In genomic region chr1:1122981-1123480, GRCh38 we compare ENCODE assay signal across 13 cellular contexts. TPM values are rescaled to one million over a fixed set of nuclear protein-coding genes. Genes with fewer than 3 reads are reported as not detected.
A peak's percentile ranks its signal among the peaks of the same experiment; 100 is the strongest.
DNase-seq lines count a peak whose midpoint lies in the region; ATAC-seq and TF ChIP-seq lines count a peak whose summit lies in the region.
"Had no signal": no experiment of that assay in that cellular context is flagged by ENCODE, and none has a peak within 500 bp of the region (broad histone marks: within the 10 kb centered on the region; RNA-seq: fewer than 3 reads in every experiment).

No MANE protein-coding gene starts in this region.

- DNase-seq in DMS53 (lab: John Stamatoyannopoulos, UW), result peak; percentile 44
- no peak for DNase-seq in DMS53 treated with DMSO at 0.1 percent for 48 hours (lab: John Stamatoyannopoulos, UW; ENCODE audit: unreplicated experiment)
- DNase-seq in activated B cell treated with CpG ODN at 0.5 μM for 24 hours, result peak; percentile 18
- no peak for DNase-seq in natural killer cell
- no peak for DNase-seq in activated effector memory CD4-positive, alpha-beta T cell treated with Interleukin-2 at 50 U/mL for 16 hours
- DNase-seq in stomach, result no peak
- DNase-seq: HCEC 1CT, NCI-H526 treated with DMSO at 0.1 percent for 48 hours had no signal

- H3K27ac ChIP-seq in HEK293 (ENCODE audit: extremely low read depth, low read depth, low read length) (no peak overlapping the region), stomach (peak overlapping the region in 1 of 5 donors; percentile 44)
- H3K27ac ChIP-seq: cardiac muscle cell, thoracic aorta had no signal

- H3K4me3 Mint-ChIP-seq in activated B cell treated with CpG ODN at 0.5 μM for 24 hours, result no peak overlapping the region
- no peak overlapping the region for H3K4me3 Mint-ChIP-seq in natural killer cell

- H3K27ac Mint-ChIP-seq in activated B cell treated with CpG ODN at 0.5 μM for 24 hours (no peak overlapping the region), natural killer cell (peak overlapping the region; percentile 57 to 79)
- H3K27ac Mint-ChIP-seq: T-helper 2 cell treated with Interferon-gamma antibody and Interleukin-4, amounts not matched to agents 5 μg/mL and 100 μg/mL, for 36 hours had no signal

- H3K9me3 ChIP-seq in HEK293 (ENCODE audit: control insufficient read depth, insufficient read depth, low read depth, low read length) (no peaks in the 10 kb centered on the region), stomach (no peaks in the 10 kb centered on the region)
- H3K9me3 ChIP-seq: thoracic aorta had no signal

- ATAC-seq in activated B cell treated with CpG ODN at 0.5 μM for 24 hours (ENCODE audit: low read depth) (no peak), natural killer cell (no peak), GM18861 (IDR thresholded peaks at IDR 0.05; ENCODE audit: unreplicated experiment) (no peak)

- CTCF ChIA-PET in HEK293 (lab: Yijun Ruan, JAX), result interaction anchor here (0.7 to 7.2 kb wide), 18 partner anchors 11 to 249 kb away, joined by 3 to 76 read pairs (median 4); partner anchors contain the start of genes C1QTNF12 and SDF4
- CTCF ChIA-PET in activated B cell treated with CpG ODN at 0.5 μM for 24 hours (lab: Charles Lee), result interaction anchor here (0.6 to 4.8 kb wide), 31 partner anchors 10 to 248 kb away, joined by 3 to 102 read pairs (median 5); partner anchors contain the start of genes B3GALT6, C1QTNF12 and TTLL10

- intact Hi-C loops in activated B cell treated with CpG ODN at 0.5 μM for 24 hours (cut with micrococcal nuclease), result loop anchor here (1.0 to 2.0 kb wide), 4 partner anchors 14 to 168 kb away; no protein-coding TSS in a partner anchor
- intact Hi-C loops in natural killer cell (cut with micrococcal nuclease), result loop anchor here (1.0 to 2.0 kb wide), 2 partner anchors 127 to 168 kb away; no protein-coding TSS in a partner anchor
- intact Hi-C loops in stomach (cut with DNase I; ENCODE audit: low total_unique reads), result loop anchor here (5.0 to 10.0 kb wide), 3 partner anchors 49 to 172 kb away; partner anchors contain the start of gene TTLL10

- H3K4me3 ChIP-seq in HEK293 (ENCODE audit: low read depth, low read length), result no peak overlapping the region
- no peak overlapping the region for H3K4me3 ChIP-seq in stomach
- H3K4me3 ChIP-seq: cardiac muscle cell had no signal

- H3K9me3 Mint-ChIP-seq in activated B cell treated with CpG ODN at 0.5 μM for 24 hours (no peaks in the 10 kb centered on the region), natural killer cell (no peaks in the 10 kb centered on the region)

- no peak for TF ChIP-seq POLR2A in stomach (IDR thresholded peaks at IDR 0.05)

- no peaks in the 10 kb centered on the region for H3K4me1 ChIP-seq in HEK293 (ENCODE audit: control insufficient read depth, insufficient read depth, low read length)
- H3K4me1 ChIP-seq in stomach, result peaks cover 48 to 65% (median 60%) of the 10 kb centered on the region in 4 donors

- H3K36me3 Mint-ChIP-seq in activated B cell treated with CpG ODN at 0.5 μM for 24 hours (ENCODE audit: low read depth) (no peaks in the 10 kb centered on the region), natural killer cell (no peaks in the 10 kb centered on the region)

- H3K27me3 Mint-ChIP-seq in activated B cell treated with CpG ODN at 0.5 μM for 24 hours (peaks cover 5% of the 10 kb centered on the region), natural killer cell (ENCODE audit: low read depth in 2 of 2) (peaks cover 0 to 3% of the 10 kb centered on the region in 2 donors)

- H3K36me3 ChIP-seq in HEK293 (ENCODE audit: control insufficient read depth in 2 of 2, insufficient read depth in 1 of 2, low read length in 2 of 2) (no peaks in the 10 kb centered on the region), stomach (no peaks in the 10 kb centered on the region)
- H3K36me3 ChIP-seq: cardiac muscle cell, thoracic aorta had no signal

- WGBS in stomach, 5 donors, result 37 to 59% (median 42%) methylated on average over 18 of the region's 18 CpGs

- TF ChIP-seq CTCF in HEK293 (tag by site-specific recombination; IDR thresholded peaks at IDR 0.05), result no peak
- no peak for TF ChIP-seq CTCF in activated B cell treated with CpG ODN at 0.5 μM for 24 hours (IDR thresholded peaks at IDR 0.05)
- TF ChIP-seq CTCF in natural killer cell (IDR thresholded peaks at IDR 0.05), result no peak
- no peak for TF ChIP-seq CTCF in stomach (IDR thresholded peaks at IDR 0.05)

- peaks cover 0 to 39% (median 0%) of the 10 kb centered on the region in 3 donors for H3K27me3 ChIP-seq in stomach

- POLR2A ChIA-PET in HEK293 (lab: Yijun Ruan, JAX) (interaction anchor here (1.0 to 1.9 kb wide), 6 partner anchors 114 to 169 kb away, joined by 3 to 5 read pairs (median 4); partner anchors contain the start of gene UBE2J2), activated B cell treated with CpG ODN at 0.5 μM for 24 hours (lab: Charles Lee) (interaction anchor here (0.6 to 2.9 kb wide), 15 partner anchors 14 to 169 kb away, joined by 3 to 33 read pairs (median 6); partner anchors contain the start of genes B3GALT6, SDF4, TTLL10 and UBE2J2)

- TF ChIP-seq EP300 in stomach (IDR thresholded peaks at IDR 0.05), result no peak

- H3K4me1 Mint-ChIP-seq in activated B cell treated with CpG ODN at 0.5 μM for 24 hours, result peaks cover 21% of the 10 kb centered on the region
- peaks cover 10 to 15% of the 10 kb centered on the region in 2 donors for H3K4me1 Mint-ChIP-seq in natural killer cell

TF ChIP-seq in HEK293, 187 proteins besides CTCF, POLR2A, EP300 and RAD21:
- TF ChIP-seq ZNF449 (tag by site-specific recombination; IDR thresholded peaks at IDR 0.05) (peak; percentile 80), ZNF112 (tag by site-specific recombination; IDR thresholded peaks at IDR 0.05) (no peak), FEZF1 (tag by site-specific recombination; IDR thresholded peaks at IDR 0.05) (no peak)

RNA-seq across cellular contexts. Expression of gene C1orf159, which starts 7.1 kb away (rescaled TPM):
- total RNA-seq in activated B cell treated with CpG ODN at 0.5 μM for 24 hours (20.8 and 26.5 TPM in 2 replicates), natural killer cell (10 to 100 TPM; 19.6 to 25.1 (median 21.5) TPM), stomach (10 to 100 TPM; 15.8 to 67.0 (median 33.8) TPM)
- 10 to 100 TPM; 10.2 to 17.1 (median 12.8) TPM for polyA plus RNA-seq in stomach

RNA-seq across cellular contexts. Expression of gene RNF223, which starts 48.9 kb away (rescaled TPM):
- total RNA-seq in activated B cell treated with CpG ODN at 0.5 μM for 24 hours (not detected in 2 replicates), natural killer cell (not detected), stomach (1 to 10 TPM in 2 of 5 donors, not detected in 3; 1.4 to 5.9 TPM)
- polyA plus RNA-seq in stomach, result 1 to 10 TPM; 3.2 to 8.1 (median 3.4) TPM
- polyA plus RNA-seq: cardiac muscle cell had no signal

RNA-seq across cellular contexts. Expression of gene TTLL10, which starts 50.6 kb away (rescaled TPM):
- total RNA-seq in activated B cell treated with CpG ODN at 0.5 μM for 24 hours (0.16 TPM in 1 of 2 replicates, not detected in the other), natural killer cell (1 to 10 TPM in 2 of 3 donors, under 1 TPM in 1; 0.23 to 1.7 (median 1.7) TPM), stomach (1 to 10 TPM in 1 of 5 donors, not detected in 4; 6.4 TPM)
- polyA plus RNA-seq in stomach, result under 1 TPM in 2 of 3 donors, not detected in 1; 0.13 to 0.46 TPM
- total RNA-seq: cardiac muscle cell, thoracic aorta had no signal

Comparison
In these comparisons a context has a peak if more than half of its experiments do, and no peak if none do; other contexts are left out.
1. DNase-seq: peak in DMS53 (single experiment) and activated B cell treated with CpG ODN at 0.5 μM for 24 hours (single experiment); none in DMS53 treated with DMSO at 0.1 percent for 48 hours (single experiment), natural killer cell (single experiment), activated effector memory CD4-positive, alpha-beta T cell treated with Interleukin-2 at 50 U/mL for 16 hours (single experiment) and stomach (single experiment).